In the genomic region with DNA sequence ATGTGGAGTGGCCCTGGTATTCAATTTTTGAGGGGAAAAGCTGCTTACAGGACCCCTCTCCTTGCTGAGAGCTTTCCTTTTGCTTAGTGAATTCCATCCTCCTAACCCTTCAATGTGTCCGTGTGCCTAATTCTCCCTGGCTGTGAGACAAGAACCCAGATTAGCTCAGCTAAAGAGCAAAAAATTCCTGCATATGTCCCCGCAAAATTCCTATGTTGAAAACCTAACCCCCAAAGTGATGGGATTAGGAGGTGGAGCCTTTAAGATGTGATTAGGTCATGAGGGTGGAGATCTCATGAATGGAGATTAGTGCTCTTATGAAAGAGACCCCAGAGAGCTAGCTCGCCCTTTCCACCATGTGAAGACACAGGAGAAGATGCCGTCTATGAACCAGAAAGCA, we compare ENCODE assay signal across 22 cellular contexts.
DNase-seq lines count a peak whose midpoint lies in the region; ATAC-seq and TF ChIP-seq lines count a peak whose summit lies in the region.
"Had no signal": no experiment of that assay in that cellular context is flagged by ENCODE, and none has a peak within 500 bp of the region (broad histone marks: within the 10 kb centered on the region; RNA-seq: fewer than 3 reads in every experiment).

No MANE protein-coding gene starts in this region.

- no peak overlapping the region for H3K27ac ChIP-seq in GM23338 (ENCODE audit: low read depth)
- peak overlapping the region; percentile 52; the same call in 1 of the 2 replicates for H3K27ac ChIP-seq in HUES64 (ENCODE audit: low read depth, low read length)
- H3K27ac ChIP-seq in endodermal cell (ENCODE audit: low read depth, low read length): no peak overlapping the region
- no peak overlapping the region for H3K27ac ChIP-seq in osteoblast (ENCODE audit: low read depth, low read length)
- H3K27ac ChIP-seq: SK-N-MC had no signal

- H4K20me1 ChIP-seq in GM23338 (replicated peaks; ENCODE audit: insufficient read depth) (no peaks in the 10 kb centered on the region), osteoblast (ENCODE audit: insufficient read depth, low read length) (no peaks in the 10 kb centered on the region)

- H3K4me1 ChIP-seq in GM23338 (ENCODE audit: insufficient read depth) (peaks cover 7% of the 10 kb centered on the region; the same call in 1 of the 2 replicates), HUES64 (ENCODE audit: insufficient read depth, low read length) (0 out of 2 replicates have a peak, but pooled peaks cover 5% of the 10 kb centered on the region), endodermal cell (ENCODE audit: control insufficient read depth, insufficient read depth, low read length) (no peaks in the 10 kb centered on the region), osteoblast (ENCODE audit: insufficient read depth, low read length) (no peaks in the 10 kb centered on the region)

- H3K4me3 Mint-ChIP-seq in GM23338 (no peak overlapping the region), endodermal cell (no peak overlapping the region)
- H3K4me3 Mint-ChIP-seq: CD4-positive, CD25-positive, alpha-beta regulatory T cell had no signal

- 53% methylated on average over 3 of the region's 4 CpGs for WGBS in HUES64
- 73% methylated on average over 4 of the region's 4 CpGs; no CpG with 5 or more reads in 1 of the 2 experiments for WGBS in endodermal cell (ENCODE audit: insufficient coverage in 1 of 2, insufficient read length in 1 of 2), 2 experiments

- peak overlapping the region; percentile 56; the same call in 1 of the 2 replicates for H2AFZ ChIP-seq in GM23338
- H2AFZ ChIP-seq in osteoblast (ENCODE audit: low read length): peak overlapping the region; percentile 14

- no peaks in the 10 kb centered on the region for H3K27me3 Mint-ChIP-seq in GM23338 (ENCODE audit: insufficient read depth, low read depth, poor library complexity)
- H3K27me3 Mint-ChIP-seq in endodermal cell (ENCODE audit: insufficient read depth): no peaks in the 10 kb centered on the region
- H3K27me3 Mint-ChIP-seq: CD4-positive, CD25-positive, alpha-beta regulatory T cell had no signal

- H3K36me3 ChIP-seq in GM23338 (ENCODE audit: insufficient read depth) (no peaks in the 10 kb centered on the region), HUES64 (ENCODE audit: insufficient read depth, low read length) (no peaks in the 10 kb centered on the region), endodermal cell (ENCODE audit: control insufficient read depth, insufficient read depth, low read length) (no peaks in the 10 kb centered on the region), osteoblast (ENCODE audit: insufficient read depth, low read length) (no peaks in the 10 kb centered on the region)

- peaks cover 17% of the 10 kb centered on the region; the same call in 2 of the 3 replicates for H3K4me1 Mint-ChIP-seq in GM23338
- H3K4me1 Mint-ChIP-seq in endodermal cell: peaks cover 22% of the 10 kb centered on the region
- H3K4me1 Mint-ChIP-seq: CD4-positive, CD25-positive, alpha-beta regulatory T cell had no signal

- H3K4me3 ChIP-seq in GM23338 (no peak overlapping the region), HUES64 (ENCODE audit: low read length) (no peak overlapping the region), endodermal cell (ENCODE audit: low read length) (no peak overlapping the region), osteoblast (ENCODE audit: insufficient read depth, low read length) (no peak overlapping the region)
- H3K4me3 ChIP-seq: K562, SK-N-MC had no signal

- H3K9me3 ChIP-seq in HUES64 (ENCODE audit: insufficient read depth, low read depth, low read length) (no peaks in the 10 kb centered on the region), endodermal cell (ENCODE audit: control insufficient read depth, low read length) (no peaks in the 10 kb centered on the region), osteoblast (ENCODE audit: low read depth, low read length) (no peaks in the 10 kb centered on the region)

- DNase-seq in GM23338 (ENCODE audit: low spot score) (peak; percentile 3), endodermal cell (peak; percentile 61), osteoblast (ENCODE audit: insufficient read length, low spot score, missing footprints) (no peak), posterior vena cava (ENCODE audit: low spot score) (no peak), NCI-H2081 treated with DMSO at 0.1 percent for 48 hours (lab: John Stamatoyannopoulos, UW) (no peak), activated gamma-delta T cell (lab: John Stamatoyannopoulos, UW) (no peak)
- DNase-seq: CD4-positive, CD25-positive, alpha-beta regulatory T cell; COR-L47; DMS79 treated with DMSO at 0.1 percent for 48 hours; MM.1S; NCI-H1092; NCI-H1436 treated with DMSO at 0.1 percent for 48 hours; NCI-H1930; NCI-H226; NCI-H510A treated with DMSO at 0.1 percent for 48 hours; SHP77 treated with DMSO at 0.1 percent for 48 hours; SW 1271 had no signal

- no peaks in the 10 kb centered on the region; the same call in 2 of the 3 replicates for H3K9me3 Mint-ChIP-seq in GM23338
- H3K9me3 Mint-ChIP-seq in endodermal cell: no peaks in the 10 kb centered on the region

- no peaks in the 10 kb centered on the region for H3F3A ChIP-seq in GM23338 (replicated peaks; ENCODE audit: low read depth)

- H3K36me3 Mint-ChIP-seq in GM23338 (ENCODE audit: low read depth) (no peaks in the 10 kb centered on the region), endodermal cell (ENCODE audit: low read depth) (no peaks in the 10 kb centered on the region)
- H3K36me3 Mint-ChIP-seq: CD4-positive, CD25-positive, alpha-beta regulatory T cell had no signal

- H3K79me2 ChIP-seq in GM23338 (replicated peaks; ENCODE audit: insufficient read depth) (no peaks in the 10 kb centered on the region), osteoblast (ENCODE audit: insufficient read depth, low read length) (no peaks in the 10 kb centered on the region)

- H3K9ac ChIP-seq in HUES64 (ENCODE audit: low read depth, low read length) (no peak overlapping the region), endodermal cell (ENCODE audit: extremely low read depth, low read length, poor library complexity, severe bottlenecking) (no peak overlapping the region)

- H3K27ac Mint-ChIP-seq in GM23338 (no peak overlapping the region; the same call in 1 of the 2 replicates), endodermal cell (no peak overlapping the region)
- H3K27ac Mint-ChIP-seq: CD4-positive, CD25-positive, alpha-beta regulatory T cell had no signal

- H3K4me2 ChIP-seq in GM23338 (no peak overlapping the region), osteoblast (ENCODE audit: insufficient read depth, low read length) (no peak overlapping the region)

- TF ChIP-seq CTCF in GM23338 (conservative IDR thresholded peaks at IDR 0.05; ENCODE audit: low read depth in 2 of 2): no peak
- no peak for TF ChIP-seq CTCF in endodermal cell (conservative IDR thresholded peaks at IDR 0.05)
- no peak for TF ChIP-seq CTCF in osteoblast (IDR thresholded peaks at IDR 0.05; ENCODE audit: extremely low read depth, low read depth, low read length)

- intact Hi-C loops in posterior vena cava (cut with DNase I): loop anchor here in 1 of 2 donors (10.0 kb wide), 1 partner anchor 63 kb away; no protein-coding TSS in a partner anchor

- H3K9me2 ChIP-seq in GM23338 (ENCODE audit: insufficient read depth): no peaks in the 10 kb centered on the region

- H3K27me3 ChIP-seq in GM23338 (ENCODE audit: insufficient read depth) (no peaks in the 10 kb centered on the region), HUES64 (ENCODE audit: insufficient read depth, low read length) (no peaks in the 10 kb centered on the region), endodermal cell (ENCODE audit: control insufficient read depth, insufficient read depth, low read length, poor library complexity, severe bottlenecking) (no peaks in the 10 kb centered on the region), osteoblast (ENCODE audit: insufficient read depth, low read length) (no peaks in the 10 kb centered on the region)

- peak; percentile 28; the same call in 2 of the 3 replicates for ATAC-seq in GM23338
- no peak for ATAC-seq in HG03571 (IDR thresholded peaks at IDR 0.05; ENCODE audit: unreplicated experiment)
- ATAC-seq: HCT116, K562 had no signal

TF ChIP-seq in GM23338, 12 proteins besides CTCF, POLR2A, EP300 and RAD21 (continues in another document):
- no peak for TF ChIP-seq ZNF114 (CRISPR knock-in tag; IDR thresholded peaks at IDR 0.05)
- TF ChIP-seq ZNF331 (CRISPR knock-in tag; IDR thresholded peaks at IDR 0.05; ENCODE audit: low read depth): no peak
- TF ChIP-seq STAT1 (IDR thresholded peaks at IDR 0.05; ENCODE audit: unreplicated experiment): no peak

Comparison
In these comparisons a context has a peak if more than half of its experiments do, and no peak if none do; other contexts are left out.
1. DNase-seq: peak in GM23338 (single experiment) and endodermal cell (single experiment); none in osteoblast (single experiment), posterior vena cava (single experiment), NCI-H2081 treated with DMSO at 0.1 percent for 48 hours (single experiment) and activated gamma-delta T cell (single experiment).